ENCODE assay signal across 22 cellular contexts in the genomic region with DNA sequence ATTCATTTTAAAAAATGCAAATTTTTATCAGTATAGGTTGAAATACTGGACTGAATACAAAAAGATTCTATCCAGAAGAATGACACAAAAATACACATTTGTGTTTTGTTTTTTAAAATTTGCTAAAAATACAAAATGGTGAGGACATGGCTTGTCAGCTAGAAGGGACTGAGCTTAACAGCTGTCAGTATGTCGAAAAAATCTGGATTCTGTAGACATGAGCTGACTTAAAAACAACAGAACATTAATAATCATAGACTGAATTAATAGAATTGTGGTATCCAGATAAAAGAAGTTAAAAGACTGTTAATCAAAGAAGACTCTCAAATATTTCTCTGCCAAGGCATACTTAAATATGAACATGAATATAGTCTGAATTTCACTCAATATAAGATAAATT.
DNase-seq lines count a peak whose midpoint lies in the region; ATAC-seq and TF ChIP-seq lines count a peak whose summit lies in the region.
"Had no signal": no experiment of that assay in that cellular context is flagged by ENCODE, and none has a peak within 500 bp of the region (broad histone marks: within the 10 kb centered on the region; RNA-seq: fewer than 3 reads in every experiment).

No MANE protein-coding gene starts in this region.

- in situ Hi-C loops in brain microvascular endothelial cell (cut with HindIII; ENCODE audit: low pct_ligation_motif_present, low sequenced_read_pairs) = no loop called here

- DNase-seq in PC-9 (no peak), brain microvascular endothelial cell (no peak), middle frontal gyrus (ENCODE audit: extremely low spot score, low spot score) (no peak)
- DNase-seq: Caco-2; CD8-positive, alpha-beta T cell; DMS79 treated with DMSO at 0.1 percent for 48 hours; GF-D8; Kasumi-1; MG63; NCI-H1105 treated with DMSO at 0.1 percent for 48 hours; NCI-H2029; NCI-H2227 treated with DMSO at 0.1 percent for 48 hours; NCI-H526 treated with DMSO at 0.1 percent for 48 hours; SIG-M5 had no signal

- H3K27me3 ChIP-seq in ACC112 (ENCODE audit: insufficient read depth, low read length) = no peaks in the 10 kb centered on the region
- H3K27me3 ChIP-seq in PC-9 (ENCODE audit: insufficient read depth, low read depth) = no peaks in the 10 kb centered on the region
- H3K27me3 ChIP-seq in brain microvascular endothelial cell (replicated peaks) = no peaks in the 10 kb centered on the region
- H3K27me3 ChIP-seq in skeletal muscle satellite cell (ENCODE audit: control insufficient read depth, insufficient read depth, low read length) = no peaks in the 10 kb centered on the region
- H3K27me3 ChIP-seq: MG63 had no signal

- H3K4me3 ChIP-seq in ACC112 (ENCODE audit: low read depth, low read length) (no peak overlapping the region), PC-9 (no peak overlapping the region), brain microvascular endothelial cell (ENCODE audit: low read depth, low read length) (no peak overlapping the region), skeletal muscle satellite cell (ENCODE audit: low read length) (no peak overlapping the region)
- H3K4me3 ChIP-seq: MG63 had no signal

- H3F3A ChIP-seq in PC-9 (ENCODE audit: insufficient read depth, low read depth) = peaks cover 8% of the 10 kb centered on the region

- TF ChIP-seq CTCF in PC-9 (conservative IDR thresholded peaks at IDR 0.05) = no peak
- TF ChIP-seq CTCF in brain microvascular endothelial cell (IDR thresholded peaks at IDR 0.05; ENCODE audit: low read depth, low read length, missing control alignments) = no peak

- H3K79me2 ChIP-seq in ACC112 (ENCODE audit: control insufficient read depth, insufficient read depth, low read length, unreplicated experiment) (no peaks in the 10 kb centered on the region), PC-9 (ENCODE audit: low read depth) (no peaks in the 10 kb centered on the region)

- H3K36me3 ChIP-seq in ACC112 (ENCODE audit: insufficient read depth, low read length) (no peaks in the 10 kb centered on the region), PC-9 (ENCODE audit: low read depth) (no peaks in the 10 kb centered on the region), brain microvascular endothelial cell (replicated peaks) (no peaks in the 10 kb centered on the region), skeletal muscle satellite cell (ENCODE audit: insufficient read depth, low read length) (no peaks in the 10 kb centered on the region)
- H3K36me3 ChIP-seq: MG63 had no signal

- no peaks in the 10 kb centered on the region; the same call in 1 of the 2 replicates for H3K9me2 ChIP-seq in PC-9 (ENCODE audit: insufficient read depth)

- H3K9ac ChIP-seq in skeletal muscle satellite cell (ENCODE audit: low read depth, low read length) = peak overlapping the region; percentile 35

- POLR2A ChIA-PET in PC-9 (lab: Charles Lee; ENCODE audit: unreplicated experiment) = no interaction called here

- H3K27ac ChIP-seq in ACC112 (ENCODE audit: low read depth, low read length) (peak overlapping the region; percentile 85), PC-9 (peak overlapping the region; percentile 92), brain microvascular endothelial cell (peak overlapping the region; percentile 82)
- H3K27ac ChIP-seq: C4-2B, HL-60 had no signal

- peaks cover 6% of the 10 kb centered on the region for H3K4me1 ChIP-seq in ACC112 (ENCODE audit: control insufficient read depth, insufficient read depth, low read length, unreplicated experiment)
- peaks cover 57% of the 10 kb centered on the region for H3K4me1 ChIP-seq in PC-9 (replicated peaks; ENCODE audit: insufficient read depth)
- peaks cover 20% of the 10 kb centered on the region for H3K4me1 ChIP-seq in skeletal muscle satellite cell (ENCODE audit: control insufficient read depth, insufficient read depth, low read length)
- H3K4me1 ChIP-seq: Caco-2 had no signal

- ATAC-seq in GM19023 (IDR thresholded peaks at IDR 0.05; ENCODE audit: unreplicated experiment) (no peak), GM21528 (IDR thresholded peaks at IDR 0.05; ENCODE audit: low FRiP score, unreplicated experiment) (no peak)
- ATAC-seq: CD8-positive, alpha-beta T cell; HCT116; HepG2 had no signal

- BruUV-seq in PC-9 (replicated peaks; lab: Mats Ljungman, UMichigan) = no TSS peak

- H3K4me2 ChIP-seq in PC-9 = no peak overlapping the region
- H3K4me2 ChIP-seq in skeletal muscle satellite cell (ENCODE audit: low read length) = no peak overlapping the region

- CTCF ChIA-PET in PC-9 (lab: Charles Lee) = no interaction called here

- H2AFZ ChIP-seq in ACC112 (ENCODE audit: low read length, unreplicated experiment) (no peak overlapping the region), PC-9 (no peak overlapping the region)

- intact Hi-C loops in PC-9 (cut with micrococcal nuclease; ENCODE audit: unreplicated experiment) = loop anchor here (2.0 to 10.0 kb wide), 4 partner anchors 91 to 491 kb away; partner anchors contain the start of gene CBLB

- H3K9me3 ChIP-seq in PC-9 (ENCODE audit: insufficient read depth, low read depth) (peaks cover 36% of the 10 kb centered on the region), skeletal muscle satellite cell (replicated peaks; ENCODE audit: low read length) (no peaks in the 10 kb centered on the region)
- H3K9me3 ChIP-seq: Caco-2, MG63 had no signal

- no peaks in the 10 kb centered on the region for H4K20me1 ChIP-seq in PC-9 (ENCODE audit: insufficient read depth)
